1 cellular context compared by ENCODE assay signal in the genomic region with DNA sequence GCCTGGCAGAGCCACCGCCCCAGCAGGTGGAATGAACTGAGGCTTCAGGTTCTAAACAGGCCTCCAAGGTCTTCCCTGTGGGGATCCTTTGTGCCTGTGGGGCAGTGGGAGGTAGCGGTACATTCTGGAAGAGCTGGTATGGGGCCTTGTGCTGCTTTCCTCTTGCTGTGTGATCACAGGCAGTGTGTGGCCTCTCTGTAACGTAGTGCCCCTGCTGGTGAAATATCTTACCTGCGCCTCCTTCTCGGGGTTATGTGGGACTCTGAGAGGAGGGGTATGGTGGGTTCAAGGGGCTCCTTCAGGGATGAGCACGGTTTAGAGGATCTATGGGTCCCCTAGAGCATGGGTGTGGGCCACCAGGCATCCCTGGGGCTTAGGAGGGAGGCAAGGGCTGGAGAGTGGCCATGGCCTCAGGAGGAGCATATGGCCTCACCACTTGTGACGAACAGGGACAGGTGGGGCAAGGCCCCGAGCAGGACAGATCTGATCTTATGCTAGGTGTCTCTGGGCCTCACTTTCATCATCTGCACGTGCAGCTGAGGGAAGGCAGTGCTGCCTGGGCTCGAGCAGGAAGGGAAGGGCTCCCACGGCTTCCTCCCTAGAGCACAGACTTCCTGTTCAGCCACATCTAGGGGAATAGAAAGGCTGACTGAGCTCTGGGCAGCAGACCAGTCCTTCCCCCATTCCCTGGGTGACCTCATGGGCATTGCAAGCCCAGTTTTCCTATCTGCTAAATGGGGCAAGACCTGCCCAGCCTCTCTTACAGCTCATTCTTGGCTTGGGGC.
TF ChIP-seq lines count a peak whose summit lies in the region.

No MANE protein-coding gene starts in this region.

TF ChIP-seq in H1, 55 proteins besides CTCF, POLR2A, EP300 and RAD21:
- TF ChIP-seq TEAD4 (IDR thresholded peaks at IDR 0.05; ENCODE audit: low read depth, low read length) (peak; percentile 41; the same call in 1 of the 2 replicates), SIN3A (conservative IDR thresholded peaks at IDR 0.05 in 1 of 2, IDR thresholded peaks at IDR 0.05 in 1 of 2; ENCODE audit: low read depth in 1 of 2, low read length in 2 of 2) (no peak), YY1 (IDR thresholded peaks at IDR 0.05; ENCODE audit: low read depth, low read length) (no peak), GTF2F1 (IDR thresholded peaks at IDR 0.05; ENCODE audit: borderline replicate concordance, low read depth, low read length) (no peak), POLR2AphosphoS5 (IDR thresholded peaks at IDR 0.05; ENCODE audit: low read depth, low read length) (no peak), GABPA (IDR thresholded peaks at IDR 0.05; ENCODE audit: borderline replicate concordance, insufficient read depth, low read length) (peak; percentile 38; the same call in 1 of the 2 replicates), JUND (IDR thresholded peaks at IDR 0.05; ENCODE audit: low read length) (no peak)
- TF ChIP-seq, protein P1, sequence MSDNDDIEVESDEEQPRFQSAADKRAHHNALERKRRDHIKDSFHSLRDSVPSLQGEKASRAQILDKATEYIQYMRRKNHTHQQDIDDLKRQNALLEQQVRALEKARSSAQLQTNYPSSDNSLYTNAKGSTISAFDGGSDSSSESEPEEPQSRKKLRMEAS (IDR thresholded peaks at IDR 0.05): peak; percentile 71
